ENCODE assay signal across 10 cellular contexts in the genomic region with DNA sequence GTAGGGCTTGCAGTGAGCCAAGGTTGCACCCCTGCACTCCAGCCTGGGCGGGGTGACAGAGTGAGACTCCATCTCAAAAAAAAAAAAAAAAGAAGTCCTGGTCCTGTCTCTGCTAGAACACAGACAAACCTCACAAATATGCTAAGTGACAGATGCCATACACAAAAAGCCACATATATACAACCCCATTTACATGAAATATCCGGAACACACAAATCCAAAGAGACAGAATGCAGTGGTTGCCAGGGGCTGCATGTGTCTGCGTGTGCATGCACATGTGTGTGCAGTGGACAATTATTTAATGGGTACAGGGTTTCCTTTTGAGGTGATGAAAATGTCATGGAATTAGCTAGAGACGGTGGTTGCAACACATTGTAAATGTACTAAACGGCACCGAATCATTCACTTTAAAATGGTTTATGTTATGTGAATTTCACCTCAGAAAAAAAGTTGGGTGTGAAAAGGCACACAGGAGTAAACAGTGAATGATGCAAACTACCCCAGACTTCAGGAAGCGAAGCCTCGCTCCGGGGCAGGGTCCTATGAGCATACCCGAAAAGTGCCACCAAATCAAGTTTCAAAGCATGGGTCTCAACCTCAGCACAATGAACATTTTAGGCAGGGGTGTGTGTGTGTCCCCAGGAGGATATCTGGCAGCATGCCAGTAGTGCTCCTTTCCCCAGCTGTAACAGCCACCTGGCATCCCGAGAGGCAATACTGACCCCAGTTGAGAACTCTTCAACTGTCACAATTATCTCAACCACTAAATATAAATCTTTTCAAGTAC. TPM values are rescaled to one million over a fixed set of nuclear protein-coding genes. Genes with fewer than 3 reads are reported as not detected.
A peak's percentile ranks its signal among the peaks of the same experiment; 100 is the strongest.
DNase-seq lines count a peak whose midpoint lies in the region; ATAC-seq and TF ChIP-seq lines count a peak whose summit lies in the region.
"Had no signal": no experiment of that assay in that cellular context is flagged by ENCODE, and none has a peak within 500 bp of the region (broad histone marks: within the 10 kb centered on the region; RNA-seq: fewer than 3 reads in every experiment).

No MANE protein-coding gene starts in this region.

- H3K4me1 ChIP-seq in osteoblast (ENCODE audit: insufficient read depth, low read length): peaks cover 17% of the 10 kb centered on the region

- H3K27me3 Mint-ChIP-seq in activated T-helper 17 cell treated with anti-CD3 and anti-CD28 coated beads, Interleukin-2, amount 50 U/mL, for 72 hours: no peaks in the 10 kb centered on the region

- H3K4me3 ChIP-seq in osteoblast (ENCODE audit: insufficient read depth, low read length): no peak overlapping the region

- H3K36me3 ChIP-seq in osteoblast (ENCODE audit: insufficient read depth, low read length): peaks cover 15% of the 10 kb centered on the region

- H3K27me3 ChIP-seq in osteoblast (ENCODE audit: insufficient read depth, low read length): no peaks in the 10 kb centered on the region

- H3K9me3 ChIP-seq in osteoblast (ENCODE audit: low read depth, low read length): no peaks in the 10 kb centered on the region

- no peak overlapping the region for H3K27ac ChIP-seq in osteoblast (ENCODE audit: low read depth, low read length)

- no peak for ATAC-seq in activated T-helper 17 cell treated with anti-CD3 and anti-CD28 coated beads, Interleukin-2, amount 50 U/mL, for 72 hours (replicated peaks)
- ATAC-seq in HG03139 (IDR thresholded peaks at IDR 0.05; ENCODE audit: unreplicated experiment) (no peak), HG02852 (IDR thresholded peaks at IDR 0.05; ENCODE audit: unreplicated experiment) (no peak)

- TF ChIP-seq CTCF in osteoblast (IDR thresholded peaks at IDR 0.05; ENCODE audit: extremely low read depth, low read depth, low read length): no peak

- peak overlapping the region; percentile 13 for H3K4me2 ChIP-seq in osteoblast (ENCODE audit: insufficient read depth, low read length)

- peak overlapping the region; percentile 62 for H3K4me3 Mint-ChIP-seq in activated T-helper 17 cell treated with anti-CD3 and anti-CD28 coated beads, Interleukin-2, amount 50 U/mL, for 72 hours

- H3K27ac Mint-ChIP-seq in activated T-helper 17 cell treated with anti-CD3 and anti-CD28 coated beads, Interleukin-2, amount 50 U/mL, for 72 hours: no peak overlapping the region

- peaks cover 30% of the 10 kb centered on the region for H3K4me1 Mint-ChIP-seq in activated T-helper 17 cell treated with anti-CD3 and anti-CD28 coated beads, Interleukin-2, amount 50 U/mL, for 72 hours

- no peak overlapping the region for H2AFZ ChIP-seq in osteoblast (ENCODE audit: low read length)

- peaks cover 87% of the 10 kb centered on the region for H4K20me1 ChIP-seq in osteoblast (ENCODE audit: insufficient read depth, low read length)

- peaks cover 99% of the 10 kb centered on the region for H3K79me2 ChIP-seq in osteoblast (ENCODE audit: insufficient read depth, low read length)

- peaks cover 71% of the 10 kb centered on the region for H3K36me3 Mint-ChIP-seq in activated T-helper 17 cell treated with anti-CD3 and anti-CD28 coated beads, Interleukin-2, amount 50 U/mL, for 72 hours (ENCODE audit: low read depth)

- DNase-seq in NCI-H2196 (lab: John Stamatoyannopoulos, UW; ENCODE audit: unreplicated experiment) (peak; percentile 13), NCI-H2196 treated with DMSO at 0.1 percent for 48 hours (lab: John Stamatoyannopoulos, UW; ENCODE audit: unreplicated experiment) (no peak), NCI-H1105 (lab: John Stamatoyannopoulos, UW) (peak; percentile 60), osteoblast (ENCODE audit: insufficient read length, low spot score, missing footprints) (no peak), NOMO-1 (lab: John Stamatoyannopoulos, UW; ENCODE audit: unreplicated experiment in 2 of 2) (no peak)
- DNase-seq: ACHN, IMR-90 had no signal

- H3K9me3 Mint-ChIP-seq in activated T-helper 17 cell treated with anti-CD3 and anti-CD28 coated beads, Interleukin-2, amount 50 U/mL, for 72 hours: no peaks in the 10 kb centered on the region

RNA-seq across cellular contexts. Expression of a gene that starts 48.3 kb away (rescaled TPM):
- total RNA-seq in activated T-helper 17 cell treated with anti-CD3 and anti-CD28 coated beads, Interleukin-2, amount 50 U/mL, for 72 hours: 100 to 1,000 TPM; 266 to 410 TPM
- 84.6 and 88.7 TPM in 2 replicates for total RNA-seq in osteoblast

Comparison
In these comparisons a context has a peak if more than half of its experiments do, and no peak if none do; other contexts are left out.
1. DNase-seq: peak in NCI-H2196 (single experiment) and NCI-H1105 (single experiment); none in NCI-H2196 treated with DMSO at 0.1 percent for 48 hours (single experiment), osteoblast (single experiment) and NOMO-1 (0 of 2).